Comparison of ENCODE assay signal across 8 cellular contexts in genomic region chr11:34358666-34359547, GRCh38. TPM values are rescaled to one million over a fixed set of nuclear protein-coding genes. Genes with fewer than 3 reads are reported as not detected.
DNase-seq lines count a peak whose midpoint lies in the region; ATAC-seq and TF ChIP-seq lines count a peak whose summit lies in the region.

No MANE protein-coding gene starts in this region.

- peak overlapping the region; percentile 78 for H3K4me3 Mint-ChIP-seq in activated CD4-positive, alpha-beta T cell treated with anti-CD3 and anti-CD28 coated beads for 36 hours

- intact Hi-C loops in activated CD4-positive, alpha-beta T cell treated with anti-CD3 and anti-CD28 coated beads for 36 hours (cut with DNase I, micrococcal nuclease), result loop anchor here (1.0 to 10.0 kb wide), 16 partner anchors 12 to 585 kb away; partner anchors contain the start of genes CAPRIN1 (in 2 of the 2), NAT10 (in 2 of the 2), CAT (in 1 of the 2) and FBXO3 (in 1 of the 2)

- H3K36me3 ChIP-seq in kidney epithelial cell (ENCODE audit: control insufficient read depth, insufficient read depth, low read length), result no peaks in the 10 kb centered on the region

- peak overlapping the region; percentile 60 for H3K4me3 ChIP-seq in choroid plexus epithelial cell (ENCODE audit: low read depth, low read length)
- H3K4me3 ChIP-seq in kidney epithelial cell (ENCODE audit: low read depth, low read length), result peak overlapping the region; percentile 45

- POLR2A ChIA-PET in activated CD4-positive, alpha-beta T cell treated with anti-CD3 and anti-CD28 coated beads for 36 hours (lab: Charles Lee), result interaction anchor here (1.0 to 2.2 kb wide), 3 partner anchors 107 to 185 kb away, joined by 3 to 10 read pairs (median 3); no protein-coding TSS in a partner anchor

- TF ChIP-seq CTCF in choroid plexus epithelial cell (conservative IDR thresholded peaks at IDR 0.05; ENCODE audit: low read depth, low read length), result peak; percentile 80
- TF ChIP-seq CTCF in kidney epithelial cell (IDR thresholded peaks at IDR 0.05; ENCODE audit: insufficient read depth, low read length, poor library complexity, severe bottlenecking), result peak; percentile 57

- CTCF ChIA-PET in activated CD4-positive, alpha-beta T cell treated with anti-CD3 and anti-CD28 coated beads for 36 hours (lab: Charles Lee), result interaction anchor here (0.5 to 4.2 kb wide), 12 partner anchors 12 to 499 kb away, joined by 3 to 70 read pairs (median 4); no protein-coding TSS in a partner anchor

- peaks cover 34% of the 10 kb centered on the region for H3K27me3 Mint-ChIP-seq in activated CD4-positive, alpha-beta T cell treated with anti-CD3 and anti-CD28 coated beads for 36 hours

- peak overlapping the region; percentile 79 for H3K27ac Mint-ChIP-seq in activated CD4-positive, alpha-beta T cell treated with anti-CD3 and anti-CD28 coated beads for 36 hours

- H3K27me3 ChIP-seq in kidney epithelial cell (ENCODE audit: control insufficient read depth, insufficient read depth, low read length), result no peaks in the 10 kb centered on the region

- H3K36me3 Mint-ChIP-seq in activated CD4-positive, alpha-beta T cell treated with anti-CD3 and anti-CD28 coated beads for 36 hours (ENCODE audit: low read depth), result peaks cover 2% of the 10 kb centered on the region

- peaks cover 29% of the 10 kb centered on the region for H3K4me1 Mint-ChIP-seq in activated CD4-positive, alpha-beta T cell treated with anti-CD3 and anti-CD28 coated beads for 36 hours

- H3K9me3 Mint-ChIP-seq in activated CD4-positive, alpha-beta T cell treated with anti-CD3 and anti-CD28 coated beads for 36 hours (ENCODE audit: low read depth), result no peaks in the 10 kb centered on the region

- peak; percentile 78 for DNase-seq in COLO668 (lab: John Stamatoyannopoulos, UW; ENCODE audit: unreplicated experiment)
- DNase-seq in HCEC 1CT, result peak; percentile 80
- DNase-seq in NCI-H345 treated with DMSO at 0.1 percent for 48 hours (lab: John Stamatoyannopoulos, UW; ENCODE audit: unreplicated experiment), result peak; percentile 75
- peak; percentile 83 for DNase-seq in activated CD4-positive, alpha-beta T cell treated with anti-CD3 and anti-CD28 coated beads for 36 hours
- DNase-seq in choroid plexus epithelial cell (ENCODE audit: low read depth), result peak; percentile 84
- no peak for DNase-seq in kidney epithelial cell (ENCODE audit: low read depth)
- DNase-seq in stimulated activated CD4-positive, alpha-beta T cell treated with anti-CD3 and anti-CD28 coated beads, Interleukin-15, amount 100 ng/mL, for 1 hour (ENCODE audit: low read depth in 1 of 2, low spot score in 1 of 2), result peak; percentile 46 to 47

- ATAC-seq in activated CD4-positive, alpha-beta T cell treated with anti-CD3 and anti-CD28 coated beads for 36 hours, result peak; percentile 5
- ATAC-seq in HG03025 (IDR thresholded peaks at IDR 0.05; ENCODE audit: low FRiP score, unreplicated experiment), result no peak

RNA-seq across cellular contexts. Expression of gene ABTB2, which starts 1.1 kb away (rescaled TPM):
- 1 to 10 TPM; 1.2 TPM for total RNA-seq in activated CD4-positive, alpha-beta T cell treated with anti-CD3 and anti-CD28 coated beads for 36 hours
- total RNA-seq in kidney epithelial cell, result 26.8 and 27.7 TPM in 2 replicates

Comparison
In these comparisons a context has a peak if more than half of its experiments do, and no peak if none do; other contexts are left out.
1. RNA of gene ABTB2, which starts 1.1 kb away (total RNA-seq): 26.8 to 27.7 TPM in kidney epithelial cell; 1.2 TPM in activated CD4-positive, alpha-beta T cell treated with anti-CD3 and anti-CD28 coated beads for 36 hours; every median in the first group is over 10 times any median in the second.